In genomic region chr10:17872191-17873091, GRCh38 we compare ENCODE assay signal across 9 cellular contexts.
DNase-seq lines count a peak whose midpoint lies in the region; ATAC-seq, FAIRE-seq and TF ChIP-seq lines count a peak whose summit lies in the region.
"Had no signal": no experiment of that assay in that cellular context is flagged by ENCODE, and none has a peak within 500 bp of the region (broad histone marks: within the 10 kb centered on the region; RNA-seq: fewer than 3 reads in every experiment).

No MANE protein-coding gene starts in this region.

- intact Hi-C loops in mucosa of descending colon (cut with DNase I, micrococcal nuclease) = no loop called here

- H3K36me3 ChIP-seq in bronchial epithelial cell (ENCODE audit: control insufficient read depth, insufficient read depth, low read length) (no peaks in the 10 kb centered on the region), mucosa of descending colon (ENCODE audit: low read depth) (no peaks in the 10 kb centered on the region)

- peak; percentile 54 for TF ChIP-seq CTCF in bronchial epithelial cell (IDR thresholded peaks at IDR 0.05; ENCODE audit: insufficient read depth, low read length, severe bottlenecking)
- TF ChIP-seq CTCF in mucosa of descending colon (IDR thresholded peaks at IDR 0.05) = no peak

- ATAC-seq in mucosa of descending colon (peak; percentile 47), HG02588 (IDR thresholded peaks at IDR 0.05; ENCODE audit: unreplicated experiment) (no peak)
- ATAC-seq: activated CD4-positive, CD25-positive, alpha-beta regulatory T cell treated with anti-CD3 and anti-CD28 coated beads, Interleukin-2, amount 50 U/mL, for 24 hours had no signal

- H3K27me3 ChIP-seq in bronchial epithelial cell (ENCODE audit: control insufficient read depth, insufficient read depth, low read length) = no peaks in the 10 kb centered on the region

- no peaks in the 10 kb centered on the region for H3K9me3 ChIP-seq in mucosa of descending colon

- DNase-seq in ELR (ENCODE audit: low read depth) (peak; percentile 53), Kasumi-1 (lab: John Stamatoyannopoulos, UW) (peak; percentile 56 to 81), bronchial epithelial cell (ENCODE audit: low read depth) (peak; percentile 36), mucosa of descending colon (peak in 1 of 3 donors; percentile 66), NCI-H774 (lab: John Stamatoyannopoulos, UW) (no peak)
- no peak for DNase-seq in activated CD4-positive, alpha-beta T cell treated with anti-CD3 and anti-CD28 coated beads for 4 hours
- no peak for DNase-seq in activated CD8-positive, alpha-beta memory T cell treated with anti-CD3 and anti-CD28 coated beads for 24 hours

- FAIRE-seq in bronchial epithelial cell (lab: Jason Lieb, UNC) = no peak

- no peaks in the 10 kb centered on the region for H3K4me1 ChIP-seq in mucosa of descending colon (ENCODE audit: low read depth)

- H3K4me3 ChIP-seq in bronchial epithelial cell (ENCODE audit: low read depth, low read length) (no peak overlapping the region), mucosa of descending colon (no peak overlapping the region)

Comparison
In these comparisons a context has a peak if more than half of its experiments do, and no peak if none do; other contexts are left out.
1. DNase-seq: peak in ELR (single experiment), Kasumi-1 (2 of 2) and bronchial epithelial cell (single experiment); none in NCI-H774 (single experiment), activated CD4-positive, alpha-beta T cell treated with anti-CD3 and anti-CD28 coated beads for 4 hours (0 of 2) and activated CD8-positive, alpha-beta memory T cell treated with anti-CD3 and anti-CD28 coated beads for 24 hours (single experiment).